Comparison of ENCODE assay signal across 9 cellular contexts in the genomic region with DNA sequence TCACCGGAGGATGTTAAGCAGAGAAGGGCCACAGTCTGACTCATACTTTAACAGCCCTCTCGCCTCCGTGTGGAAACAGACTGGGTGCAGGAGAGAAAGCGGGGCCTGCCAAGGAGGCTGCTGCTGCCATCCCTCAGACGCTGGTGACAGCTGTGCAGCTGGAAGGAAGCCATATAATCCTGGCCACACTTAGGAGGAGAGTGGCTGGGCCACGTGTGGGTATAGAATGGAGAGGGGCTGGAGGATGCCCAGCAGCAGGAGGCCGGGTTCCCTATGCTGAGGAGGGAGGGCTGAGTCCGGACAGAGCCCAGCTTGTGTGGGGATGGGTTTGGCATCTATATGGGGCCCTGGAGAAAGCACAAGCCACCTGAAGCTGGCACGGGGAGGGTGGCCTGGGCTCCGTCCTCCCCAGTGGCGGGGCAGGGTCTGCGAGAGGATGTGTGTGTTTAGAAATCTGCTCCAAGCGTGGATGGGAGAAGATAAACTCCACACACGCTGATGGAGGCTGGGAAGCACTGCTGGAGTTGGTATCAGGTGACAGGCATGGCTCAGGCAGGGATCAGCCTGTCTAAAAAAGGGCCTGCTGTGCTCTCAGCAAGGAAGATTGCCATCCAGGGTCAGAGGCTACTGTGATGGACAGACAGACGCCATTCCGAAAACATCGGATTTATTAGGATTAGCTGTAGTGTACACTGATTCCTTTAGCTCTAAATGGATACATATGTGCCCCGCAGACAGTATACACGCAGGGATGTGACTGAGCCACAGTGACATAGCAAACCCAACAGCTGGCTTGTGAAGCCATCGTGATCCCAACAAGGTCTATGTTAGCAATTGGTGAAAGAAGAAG.
DNase-seq lines count a peak whose midpoint lies in the region; FAIRE-seq and TF ChIP-seq lines count a peak whose summit lies in the region.
"Had no signal": no experiment of that assay in that cellular context is flagged by ENCODE, and none has a peak within 500 bp of the region (broad histone marks: within the 10 kb centered on the region; RNA-seq: fewer than 3 reads in every experiment).

No MANE protein-coding gene starts in this region.

- peak; percentile 56 for FAIRE-seq in urothelium cell line (lab: Jason Lieb, UNC)
- no peak for FAIRE-seq in D721Med (lab: Jason Lieb, UNC)

- DNase-seq in activated effector memory CD4-positive, alpha-beta T cell treated with anti-CD3 and anti-CD28 coated beads, Interleukin-2, amount 50 U/mL, for 16 hours = peak; percentile 54
- DNase-seq in activated effector memory CD4-positive, alpha-beta T cell treated with Interleukin-2 at 50 U/mL for 16 hours = no peak
- DNase-seq in astrocyte of the hippocampus (ENCODE audit: low read depth, low spot score) (peak; percentile 53), medulla oblongata (ENCODE audit: extremely low spot score) (peak; percentile 49), urothelium cell line (ENCODE audit: low spot score) (no peak), D721Med (ENCODE audit: insufficient read length, low spot score) (no peak), NCI-H1436 treated with DMSO at 0.1 percent for 48 hours (lab: John Stamatoyannopoulos, UW) (no peak)
- no peak for DNase-seq in activated CD8-positive, alpha-beta memory T cell treated with anti-CD3 and anti-CD28 coated beads, Interleukin-2, amount 50 U/mL, for 48 hours
- DNase-seq: activated naive CD8-positive, alpha-beta T cell treated with anti-CD3 and anti-CD28 coated beads for 36 hours had no signal

- TF ChIP-seq CTCF in D721Med (IDR thresholded peaks at IDR 0.05; ENCODE audit: insufficient read depth, missing control alignments) = no peak

Comparison
In these comparisons a context has a peak if more than half of its experiments do, and no peak if none do; other contexts are left out.
1. DNase-seq: peak in activated effector memory CD4-positive, alpha-beta T cell treated with anti-CD3 and anti-CD28 coated beads, Interleukin-2, amount 50 U/mL, for 16 hours (single experiment), astrocyte of the hippocampus (single experiment) and medulla oblongata (single experiment); none in activated effector memory CD4-positive, alpha-beta T cell treated with Interleukin-2 at 50 U/mL for 16 hours (single experiment), urothelium cell line (single experiment), activated CD8-positive, alpha-beta memory T cell treated with anti-CD3 and anti-CD28 coated beads, Interleukin-2, amount 50 U/mL, for 48 hours (single experiment), D721Med (single experiment) and NCI-H1436 treated with DMSO at 0.1 percent for 48 hours (single experiment).